In the genomic region with DNA sequence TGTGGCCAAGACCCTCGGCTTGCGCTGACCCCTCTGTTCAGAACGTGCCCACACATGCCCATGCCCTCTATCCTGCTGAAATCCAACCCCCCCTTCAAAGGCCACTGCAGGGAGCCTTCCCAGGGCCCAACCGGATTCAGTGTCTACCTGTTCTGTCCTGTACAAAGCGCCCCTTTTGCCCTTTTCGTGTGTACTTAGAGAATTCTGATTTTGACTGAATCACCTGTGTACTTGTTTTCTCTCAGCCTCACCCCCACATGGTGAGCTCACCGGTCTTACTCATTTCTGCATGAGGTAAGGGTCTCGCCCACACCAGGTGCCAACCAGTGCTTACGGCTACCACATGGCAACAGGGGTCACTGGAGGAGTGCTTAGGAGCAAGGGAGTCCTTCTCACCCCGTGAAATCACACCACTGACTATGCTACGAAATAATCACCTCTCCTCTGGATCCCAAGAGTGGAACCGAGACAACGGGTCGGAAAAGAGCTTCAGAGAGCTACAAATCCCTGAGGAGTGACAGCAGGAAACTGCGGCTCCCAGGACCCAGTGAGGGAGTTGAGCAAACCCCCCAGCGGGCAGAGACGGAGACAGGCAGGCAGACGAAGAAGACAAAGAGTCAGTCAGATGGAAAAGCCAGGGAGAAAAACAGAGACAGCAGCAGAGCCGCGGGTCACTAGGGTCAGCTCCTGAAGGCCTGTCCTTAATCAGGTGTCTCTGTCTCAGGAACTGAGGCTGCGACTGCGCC, we compare ENCODE assay signal across 1 cellular context.
TF ChIP-seq lines count a peak whose summit lies in the region.

No MANE protein-coding gene starts in this region.

TF ChIP-seq in GM23338, 12 proteins besides CTCF, POLR2A, EP300 and RAD21 (continued from another document):
- TF ChIP-seq, protein P1, sequence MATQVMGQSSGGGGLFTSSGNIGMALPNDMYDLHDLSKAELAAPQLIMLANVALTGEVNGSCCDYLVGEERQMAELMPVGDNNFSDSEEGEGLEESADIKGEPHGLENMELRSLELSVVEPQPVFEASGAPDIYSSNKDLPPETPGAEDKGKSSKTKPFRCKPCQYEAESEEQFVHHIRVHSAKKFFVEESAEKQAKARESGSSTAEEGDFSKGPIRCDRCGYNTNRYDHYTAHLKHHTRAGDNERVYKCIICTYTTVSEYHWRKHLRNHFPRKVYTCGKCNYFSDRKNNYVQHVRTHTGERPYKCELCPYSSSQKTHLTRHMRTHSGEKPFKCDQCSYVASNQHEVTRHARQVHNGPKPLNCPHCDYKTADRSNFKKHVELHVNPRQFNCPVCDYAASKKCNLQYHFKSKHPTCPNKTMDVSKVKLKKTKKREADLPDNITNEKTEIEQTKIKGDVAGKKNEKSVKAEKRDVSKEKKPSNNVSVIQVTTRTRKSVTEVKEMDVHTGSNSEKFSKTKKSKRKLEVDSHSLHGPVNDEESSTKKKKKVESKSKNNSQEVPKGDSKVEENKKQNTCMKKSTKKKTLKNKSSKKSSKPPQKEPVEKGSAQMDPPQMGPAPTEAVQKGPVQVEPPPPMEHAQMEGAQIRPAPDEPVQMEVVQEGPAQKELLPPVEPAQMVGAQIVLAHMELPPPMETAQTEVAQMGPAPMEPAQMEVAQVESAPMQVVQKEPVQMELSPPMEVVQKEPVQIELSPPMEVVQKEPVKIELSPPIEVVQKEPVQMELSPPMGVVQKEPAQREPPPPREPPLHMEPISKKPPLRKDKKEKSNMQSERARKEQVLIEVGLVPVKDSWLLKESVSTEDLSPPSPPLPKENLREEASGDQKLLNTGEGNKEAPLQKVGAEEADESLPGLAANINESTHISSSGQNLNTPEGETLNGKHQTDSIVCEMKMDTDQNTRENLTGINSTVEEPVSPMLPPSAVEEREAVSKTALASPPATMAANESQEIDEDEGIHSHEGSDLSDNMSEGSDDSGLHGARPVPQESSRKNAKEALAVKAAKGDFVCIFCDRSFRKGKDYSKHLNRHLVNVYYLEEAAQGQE (IDR thresholded peaks at IDR 0.05; ENCODE audit: unreplicated experiment): no peak
- no peak for TF ChIP-seq JUNB (IDR thresholded peaks at IDR 0.05; ENCODE audit: unreplicated experiment)
- no peak for TF ChIP-seq POLR2AphosphoS5 (IDR thresholded peaks at IDR 0.05; ENCODE audit: low read depth)
- TF ChIP-seq STAT1 (IDR thresholded peaks at IDR 0.05; ENCODE audit: unreplicated experiment): no peak
- TF ChIP-seq, protein P2, sequence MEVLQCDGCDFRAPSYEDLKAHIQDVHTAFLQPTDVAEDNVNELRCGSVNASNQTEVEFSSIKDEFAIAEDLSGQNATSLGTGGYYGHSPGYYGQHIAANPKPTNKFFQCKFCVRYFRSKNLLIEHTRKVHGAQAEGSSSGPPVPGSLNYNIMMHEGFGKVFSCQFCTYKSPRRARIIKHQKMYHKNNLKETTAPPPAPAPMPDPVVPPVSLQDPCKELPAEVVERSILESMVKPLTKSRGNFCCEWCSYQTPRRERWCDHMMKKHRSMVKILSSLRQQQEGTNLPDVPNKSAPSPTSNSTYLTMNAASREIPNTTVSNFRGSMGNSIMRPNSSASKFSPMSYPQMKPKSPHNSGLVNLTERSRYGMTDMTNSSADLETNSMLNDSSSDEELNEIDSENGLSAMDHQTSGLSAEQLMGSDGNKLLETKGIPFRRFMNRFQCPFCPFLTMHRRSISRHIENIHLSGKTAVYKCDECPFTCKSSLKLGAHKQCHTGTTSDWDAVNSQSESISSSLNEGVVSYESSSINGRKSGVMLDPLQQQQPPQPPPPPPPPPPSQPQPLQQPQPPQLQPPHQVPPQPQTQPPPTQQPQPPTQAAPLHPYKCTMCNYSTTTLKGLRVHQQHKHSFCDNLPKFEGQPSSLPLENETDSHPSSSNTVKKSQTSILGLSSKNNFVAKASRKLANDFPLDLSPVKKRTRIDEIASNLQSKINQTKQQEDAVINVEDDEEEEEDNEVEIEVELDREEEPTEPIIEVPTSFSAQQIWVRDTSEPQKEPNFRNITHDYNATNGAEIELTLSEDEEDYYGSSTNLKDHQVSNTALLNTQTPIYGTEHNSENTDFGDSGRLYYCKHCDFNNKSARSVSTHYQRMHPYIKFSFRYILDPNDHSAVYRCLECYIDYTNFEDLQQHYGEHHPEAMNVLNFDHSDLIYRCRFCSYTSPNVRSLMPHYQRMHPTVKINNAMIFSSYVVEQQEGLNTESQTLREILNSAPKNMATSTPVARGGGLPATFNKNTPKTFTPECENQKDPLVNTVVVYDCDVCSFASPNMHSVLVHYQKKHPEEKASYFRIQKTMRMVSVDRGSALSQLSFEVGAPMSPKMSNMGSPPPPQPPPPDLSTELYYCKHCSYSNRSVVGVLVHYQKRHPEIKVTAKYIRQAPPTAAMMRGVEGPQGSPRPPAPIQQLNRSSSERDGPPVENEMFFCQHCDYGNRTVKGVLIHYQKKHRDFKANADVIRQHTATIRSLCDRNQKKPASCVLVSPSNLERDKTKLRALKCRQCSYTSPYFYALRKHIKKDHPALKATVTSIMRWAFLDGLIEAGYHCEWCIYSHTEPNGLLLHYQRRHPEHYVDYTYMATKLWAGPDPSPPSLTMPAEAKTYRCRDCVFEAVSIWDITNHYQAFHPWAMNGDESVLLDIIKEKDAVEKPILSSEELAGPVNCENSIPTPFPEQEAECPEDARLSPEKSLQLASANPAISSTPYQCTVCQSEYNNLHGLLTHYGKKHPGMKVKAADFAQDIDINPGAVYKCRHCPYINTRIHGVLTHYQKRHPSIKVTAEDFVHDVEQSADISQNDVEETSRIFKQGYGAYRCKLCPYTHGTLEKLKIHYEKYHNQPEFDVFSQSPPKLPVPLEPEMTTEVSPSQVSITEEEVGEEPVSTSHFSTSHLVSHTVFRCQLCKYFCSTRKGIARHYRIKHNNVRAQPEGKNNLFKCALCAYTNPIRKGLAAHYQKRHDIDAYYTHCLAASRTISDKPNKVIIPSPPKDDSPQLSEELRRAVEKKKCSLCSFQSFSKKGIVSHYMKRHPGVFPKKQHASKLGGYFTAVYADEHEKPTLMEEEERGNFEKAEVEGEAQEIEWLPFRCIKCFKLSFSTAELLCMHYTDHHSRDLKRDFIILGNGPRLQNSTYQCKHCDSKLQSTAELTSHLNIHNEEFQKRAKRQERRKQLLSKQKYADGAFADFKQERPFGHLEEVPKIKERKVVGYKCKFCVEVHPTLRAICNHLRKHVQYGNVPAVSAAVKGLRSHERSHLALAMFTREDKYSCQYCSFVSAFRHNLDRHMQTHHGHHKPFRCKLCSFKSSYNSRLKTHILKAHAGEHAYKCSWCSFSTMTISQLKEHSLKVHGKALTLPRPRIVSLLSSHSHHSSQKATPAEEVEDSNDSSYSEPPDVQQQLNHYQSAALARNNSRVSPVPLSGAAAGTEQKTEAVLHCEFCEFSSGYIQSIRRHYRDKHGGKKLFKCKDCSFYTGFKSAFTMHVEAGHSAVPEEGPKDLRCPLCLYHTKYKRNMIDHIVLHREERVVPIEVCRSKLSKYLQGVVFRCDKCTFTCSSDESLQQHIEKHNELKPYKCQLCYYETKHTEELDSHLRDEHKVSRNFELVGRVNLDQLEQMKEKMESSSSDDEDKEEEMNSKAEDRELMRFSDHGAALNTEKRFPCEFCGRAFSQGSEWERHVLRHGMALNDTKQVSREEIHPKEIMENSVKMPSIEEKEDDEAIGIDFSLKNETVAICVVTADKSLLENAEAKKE (CRISPR knock-in tag; IDR thresholded peaks at IDR 0.05): no peak
- no peak for TF ChIP-seq NANOG (IDR thresholded peaks at IDR 0.05; ENCODE audit: borderline replicate concordance)
- no peak for TF ChIP-seq EZH2 (IDR thresholded peaks at IDR 0.05; ENCODE audit: low read depth, unreplicated experiment)
- no peak for TF ChIP-seq ZNF114 (CRISPR knock-in tag; IDR thresholded peaks at IDR 0.05)
- no peak for TF ChIP-seq EZH2phosphoT487 (IDR thresholded peaks at IDR 0.05; ENCODE audit: unreplicated experiment)
- TF ChIP-seq CREB1 (CRISPR knock-in tag; IDR thresholded peaks at IDR 0.05; ENCODE audit: low read depth): no peak
